ENCODE assay signal across 7 cellular contexts in genomic region chr10:72384982-72385381, GRCh38. TPM values are rescaled to one million over a fixed set of nuclear protein-coding genes. Genes with fewer than 3 reads are reported as not detected.
DNase-seq lines count a peak whose midpoint lies in the region; ATAC-seq and TF ChIP-seq lines count a peak whose summit lies in the region.
"Not testable (repeated sequence)": the region's sequence is repeated elsewhere in the genome, so short reads cannot be mapped to it uniquely, and the experiment has no call there.

No MANE protein-coding gene starts in this region.

- intact Hi-C loops in PC-3 (cut with micrococcal nuclease), result not testable (repeated sequence)

- not testable (repeated sequence) for H3K36me3 ChIP-seq in PC-3 (ENCODE audit: low read depth, low read length)

- peak overlapping the region; percentile 40; the same call in 1 of the 2 replicates for H3K27ac ChIP-seq in C4-2B
- H3K27ac ChIP-seq in H9 (ENCODE audit: insufficient read length, low read depth, low read length); PC-3 (ENCODE audit: low read length): not testable (repeated sequence)

- H4K5ac ChIP-seq in H9 (ENCODE audit: insufficient read length, low read depth, low read length), result not testable (repeated sequence)

- H3T11ph ChIP-seq in H9 (ENCODE audit: low read length), result not testable (repeated sequence)

- not testable (repeated sequence) for H3K9me3 ChIP-seq in H9 (ENCODE audit: control insufficient read depth, low read depth, low read length); PC-3 (ENCODE audit: low read length)

- H3K27ac Mint-ChIP-seq in H9 (peak overlapping the region in 2 of 3 experiments; percentile 18 to 79; a peak in 3 of 7 replicates), nephron (peak overlapping the region in 2 of 3 experiments; percentile 36 to 54)

- H3K79me2 ChIP-seq in H9 (ENCODE audit: insufficient read depth, low read length); PC-3 (ENCODE audit: low read length): not testable (repeated sequence)

- not testable (repeated sequence) for H4K8ac ChIP-seq in H9 (replicated peaks; ENCODE audit: insufficient read length, low read depth, low read length)

- H2BK12ac ChIP-seq in H9 (ENCODE audit: insufficient read length, low read depth, low read length), result not testable (repeated sequence)

- not testable (repeated sequence) for H2BK15ac ChIP-seq in H9 (ENCODE audit: low read depth, low read length)

- H3K36me3 Mint-ChIP-seq in H9 (ENCODE audit: insufficient read depth in 1 of 3, low read depth in 3 of 3); nephron (ENCODE audit: low read depth): not testable (repeated sequence)

- H3K9me3 Mint-ChIP-seq in H9, nephron: not testable (repeated sequence)

- not testable (repeated sequence) for H3K9me2 ChIP-seq in PC-3 (replicated peaks; ENCODE audit: low read length)

- not testable (repeated sequence) for H3K4me2 ChIP-seq in H9 (ENCODE audit: insufficient read depth, insufficient read length, low read length); PC-3 (ENCODE audit: low read length)

- not testable (repeated sequence) for H4K20me1 ChIP-seq in H9 (ENCODE audit: control insufficient read depth, insufficient read depth, insufficient read length); PC-3 (ENCODE audit: low read length)

- BruUV-seq in PC-3 (replicated peaks; lab: Mats Ljungman, UMichigan), result not testable (repeated sequence)

- H3K18ac ChIP-seq in H9 (ENCODE audit: insufficient read length, low read depth, low read length), result not testable (repeated sequence)

- not testable (repeated sequence) for H3K4ac ChIP-seq in H9 (ENCODE audit: low read depth, low read length)

- not testable (repeated sequence) for H3F3A ChIP-seq in PC-3 (ENCODE audit: low read length, unreplicated experiment)

- DNase-seq in H9, result not testable (repeated sequence)
- DNase-seq in PC-3 (peak; percentile 11), T47D (ENCODE audit: low read depth in 1 of 2, low spot score in 1 of 2) (peak; percentile 16 to 90), renal cortical epithelial cell (ENCODE audit: low read depth) (peak; percentile 58)

- in situ Hi-C loops in T47D (cut with HindIII; ENCODE audit: low pct_unique_long_range_greater_than_20kb, low sequenced_read_pairs), result not testable (repeated sequence)

- not testable (repeated sequence) for H2BK120ac ChIP-seq in H9 (ENCODE audit: low read depth, low read length, poor library complexity, severe bottlenecking)

- peaks cover 30 to 31% of the 10 kb centered on the region in 2 experiments for H3K4me1 Mint-ChIP-seq in H9
- H3K4me1 Mint-ChIP-seq in nephron, result peaks cover 36% of the 10 kb centered on the region

- not testable (repeated sequence) for H3K9ac ChIP-seq in H9 (ENCODE audit: extremely low read depth, insufficient read length, low read length); PC-3 (ENCODE audit: low read length)

- not testable (repeated sequence) for H3K4me3 ChIP-seq in PC-3 (ENCODE audit: low read length)

- not testable (repeated sequence) for H3K79me1 ChIP-seq in H9 (ENCODE audit: insufficient read depth, low read depth, low read length, poor library complexity, severe bottlenecking)

- not testable (repeated sequence) for H3K4me1 ChIP-seq in H9 (ENCODE audit: insufficient read depth, low read length); PC-3 (ENCODE audit: insufficient read depth, low read length)

- not testable (repeated sequence) for H3K23ac ChIP-seq in H9 (ENCODE audit: insufficient read length, low read depth, low read length)

- not testable (repeated sequence) for H3K23me2 ChIP-seq in H9 (ENCODE audit: insufficient read length, low read depth, low read length, poor library complexity, severe bottlenecking)

- not testable (repeated sequence) for H2BK5ac ChIP-seq in H9 (ENCODE audit: insufficient read length, low read length)

- not testable (repeated sequence) for ATAC-seq in PC-3
- ATAC-seq in esophagus mucosa, result peak; percentile 75

- not testable (repeated sequence) for H3K14ac ChIP-seq in H9 (ENCODE audit: insufficient read depth, low read length)

- not testable (repeated sequence) for H2AK5ac ChIP-seq in H9 (ENCODE audit: insufficient read length, low read length)

- H2BK20ac ChIP-seq in H9 (ENCODE audit: low read depth, low read length, poor library complexity, severe bottlenecking), result not testable (repeated sequence)

- TF ChIP-seq CTCF in C4-2B (conservative IDR thresholded peaks at IDR 0.05); H9 (conservative IDR thresholded peaks at IDR 0.05); PC-3 (conservative IDR thresholded peaks at IDR 0.05; ENCODE audit: low read depth, low read length); nephron (IDR thresholded peaks at IDR 0.05; ENCODE audit: unreplicated experiment in 3 of 3): not testable (repeated sequence)

- not testable (repeated sequence) for H3K56ac ChIP-seq in H9 (ENCODE audit: insufficient read length, low read depth, low read length)

- not testable (repeated sequence) for H3K27me3 Mint-ChIP-seq in H9 (ENCODE audit: low read depth); nephron (ENCODE audit: low read depth)

- not testable (repeated sequence) for H2AFZ ChIP-seq in H9 (ENCODE audit: low read length); PC-3 (ENCODE audit: low read length)

- not testable (repeated sequence) for H4K91ac ChIP-seq in H9 (ENCODE audit: insufficient read length, low read depth, low read length)

- not testable (repeated sequence) for H3K27me3 ChIP-seq in H9 (ENCODE audit: insufficient read depth, low read length); PC-3 (ENCODE audit: low read length)

- no CpG with 5 or more reads among the region's 7 CpGs for WGBS in H9 (ENCODE audit: extremely low coverage, insufficient read length, low lambda C conversion rate)

- POLR2A ChIA-PET in PC-3 (lab: Charles Lee; ENCODE audit: unreplicated experiment), result not testable (repeated sequence)

- CTCF ChIA-PET in PC-3 (lab: Charles Lee), result not testable (repeated sequence)

- H3K4me3 Mint-ChIP-seq in H9, nephron: not testable (repeated sequence)

RNA-seq across cellular contexts. Expression of gene DNAJB12, which starts 30.3 kb away (rescaled TPM):
- total RNA-seq in H9 (2021) (25.9 and 27.6 TPM in 2 replicates), PC-3 (2014; rRNA removed) (25.7 and 30.9 TPM in 2 replicates), esophagus mucosa (21.6 TPM), renal cortical epithelial cell (24.8 and 33.8 TPM in 2 replicates)
